1 cellular context compared by ENCODE assay signal in genomic region chr19:46860125-46860845, GRCh38.
TF ChIP-seq lines count a peak whose summit lies in the region.

No MANE protein-coding gene starts in this region.

TF ChIP-seq in GM12878, 131 proteins besides CTCF, POLR2A, EP300 and RAD21 (continued from another document and continues in another):
- 0 out of 2 replicates have a peak, but pooled peaks have one; percentile 29 for TF ChIP-seq PKNOX1 (IDR thresholded peaks at IDR 0.05)
- no peak for TF ChIP-seq IRF5 (IDR thresholded peaks at IDR 0.05; ENCODE audit: borderline replicate concordance)
- no peak for TF ChIP-seq YBX1 (IDR thresholded peaks at IDR 0.05)
- TF ChIP-seq ETV6 (conservative IDR thresholded peaks at IDR 0.05 in 1 of 2, IDR thresholded peaks at IDR 0.05 in 1 of 2; ENCODE audit: borderline replicate concordance in 1 of 2, low read depth in 1 of 2): no peak
- TF ChIP-seq BMI1 (IDR thresholded peaks at IDR 0.05; ENCODE audit: borderline replicate concordance): no peak
- TF ChIP-seq CREM (IDR thresholded peaks at IDR 0.05; ENCODE audit: low read depth): 0 out of 2 replicates have a peak, but pooled peaks have one; percentile 17
- peak; percentile 98 for TF ChIP-seq HDGF (IDR thresholded peaks at IDR 0.05)
- no peak for TF ChIP-seq ZBTB40 (IDR thresholded peaks at IDR 0.05; ENCODE audit: borderline replicate concordance)
- no peak; the same call in 1 of the 2 replicates for TF ChIP-seq ESRRA (IDR thresholded peaks at IDR 0.05; ENCODE audit: low read length)
- no peak for TF ChIP-seq YY1 (IDR thresholded peaks at IDR 0.05; ENCODE audit: low read depth, low read length)
- TF ChIP-seq SMC3 (IDR thresholded peaks at IDR 0.05; ENCODE audit: borderline replicate concordance, low read length): 0 out of 2 replicates have a peak, but pooled peaks have one; percentile 3
- no peak for TF ChIP-seq NFXL1 (IDR thresholded peaks at IDR 0.05; ENCODE audit: borderline replicate concordance)
- TF ChIP-seq MYB (IDR thresholded peaks at IDR 0.05; ENCODE audit: borderline replicate concordance, low read depth, low read length): 0 out of 2 replicates have a peak, but pooled peaks have one; percentile 41
- no peak for TF ChIP-seq SUZ12 (IDR thresholded peaks at IDR 0.05; ENCODE audit: unreplicated experiment)
- TF ChIP-seq FOXK2 (IDR thresholded peaks at IDR 0.05): no peak
- peak; percentile 54; the same call in 1 of the 2 replicates for TF ChIP-seq RFX5 (IDR thresholded peaks at IDR 0.05; ENCODE audit: low read depth, low read length)
- peak; percentile 92 for TF ChIP-seq POLR2AphosphoS5 (IDR thresholded peaks at IDR 0.05; ENCODE audit: low read length)
- no peak for TF ChIP-seq NBN (IDR thresholded peaks at IDR 0.05)
- TF ChIP-seq USF1 (IDR thresholded peaks at IDR 0.05; ENCODE audit: borderline replicate concordance, extremely low read length, insufficient read depth, low read depth, low read length): no peak
- no peak for TF ChIP-seq HCFC1 (IDR thresholded peaks at IDR 0.05; ENCODE audit: low read length)
- TF ChIP-seq ZNF687 (IDR thresholded peaks at IDR 0.05): no peak
- TF ChIP-seq NFIC (IDR thresholded peaks at IDR 0.05; ENCODE audit: low read depth, low read length): no peak
- TF ChIP-seq CEBPB (IDR thresholded peaks at IDR 0.05; ENCODE audit: borderline replicate concordance in 1 of 2, low read depth in 2 of 2, low read length in 2 of 2): no peak
- TF ChIP-seq TBL1XR1 (IDR thresholded peaks at IDR 0.05; ENCODE audit: low read depth, low read length): no peak
- TF ChIP-seq LARP7 (IDR thresholded peaks at IDR 0.05): peak; percentile 54
- peak; percentile 55 for TF ChIP-seq HDAC6 (IDR thresholded peaks at IDR 0.05; ENCODE audit: unreplicated experiment)
- peak; percentile 60 for TF ChIP-seq NRF1 (conservative IDR thresholded peaks at IDR 0.05; ENCODE audit: low read depth, low read length)
- TF ChIP-seq USF2 (IDR thresholded peaks at IDR 0.05; ENCODE audit: borderline replicate concordance, low read depth, low read length): no peak; the same call in 1 of the 2 replicates
- TF ChIP-seq E4F1 (IDR thresholded peaks at IDR 0.05; ENCODE audit: borderline replicate concordance, partially characterized antibody): peak; percentile 35
- no peak for TF ChIP-seq SIX5 (IDR thresholded peaks at IDR 0.05; ENCODE audit: low read depth, low read length, severe bottlenecking)
- TF ChIP-seq MYC (IDR thresholded peaks at IDR 0.05; ENCODE audit: insufficient read depth, insufficient read length, insufficient replicate concordance, low read length, severe bottlenecking): no peak
- TF ChIP-seq TARDBP (IDR thresholded peaks at IDR 0.05; ENCODE audit: borderline replicate concordance): no peak
- peak in 1 of 2 experiments; percentile 56; a peak in 1 of 4 replicates for TF ChIP-seq BHLHE40 (IDR thresholded peaks at IDR 0.05; ENCODE audit: borderline replicate concordance in 1 of 2, low read depth in 2 of 2, low read length in 1 of 2)
- peak; percentile 89 for TF ChIP-seq MXI1 (IDR thresholded peaks at IDR 0.05; ENCODE audit: low read depth, low read length)
- TF ChIP-seq SREBF2 (IDR thresholded peaks at IDR 0.05; ENCODE audit: low read length): no peak
- TF ChIP-seq POLR2AphosphoS2 (IDR thresholded peaks at IDR 0.05; ENCODE audit: low read depth, low read length): 0 out of 2 replicates have a peak, but pooled peaks have one; percentile 19
- 0 out of 2 replicates have a peak, but pooled peaks have one; percentile 36 for TF ChIP-seq ELK1 (IDR thresholded peaks at IDR 0.05; ENCODE audit: low read depth, low read length)
- TF ChIP-seq IKZF2 (IDR thresholded peaks at IDR 0.05): no peak
- TF ChIP-seq NFYA (IDR thresholded peaks at IDR 0.05; ENCODE audit: borderline replicate concordance, low read depth, low read length): no peak
- no peak for TF ChIP-seq HSF1 (IDR thresholded peaks at IDR 0.05; ENCODE audit: low read depth, low read length)
- TF ChIP-seq EGR1 (IDR thresholded peaks at IDR 0.05; ENCODE audit: borderline replicate concordance in 1 of 2, low read depth in 2 of 2, low read length in 2 of 2): peak in 1 of 2 experiments; percentile 51; a peak in 2 of 3 replicates
- TF ChIP-seq ATF3 (IDR thresholded peaks at IDR 0.05; ENCODE audit: borderline replicate concordance, extremely low read depth, low read depth, low read length): no peak
- no peak for TF ChIP-seq EZH2 (IDR thresholded peaks at IDR 0.05; ENCODE audit: borderline replicate concordance, control insufficient read depth, low read depth, low read length)
- TF ChIP-seq FOS (IDR thresholded peaks at IDR 0.05; ENCODE audit: borderline replicate concordance, extremely low read depth, insufficient read length): no peak
- no peak; the same call in 1 of the 2 replicates for TF ChIP-seq SIN3A (IDR thresholded peaks at IDR 0.05; ENCODE audit: low read depth, low read length)
- TF ChIP-seq TCF12 (IDR thresholded peaks at IDR 0.05; ENCODE audit: low read depth, low read length): 0 out of 2 replicates have a peak, but pooled peaks have one; percentile 45
